In genomic region chr11:119592642-119593041, GRCh38 we compare ENCODE assay signal across 19 cellular contexts.
DNase-seq lines count a peak whose midpoint lies in the region; ATAC-seq and TF ChIP-seq lines count a peak whose summit lies in the region.
"Had no signal": no experiment of that assay in that cellular context is flagged by ENCODE, and none has a peak within 500 bp of the region (broad histone marks: within the 10 kb centered on the region; RNA-seq: fewer than 3 reads in every experiment).

No MANE protein-coding gene starts in this region.

- WGBS in right cardiac atrium, result 58% methylated on average over 5 of the region's 5 CpGs
- WGBS in lower leg skin, 2 donors, result 16 to 23% methylated on average over 5 of the region's 5 CpGs

- no peaks in the 10 kb centered on the region for H3K36me3 ChIP-seq in left ventricle myocardium inferior
- H3K36me3 ChIP-seq in GM23338 (ENCODE audit: insufficient read depth), result no peaks in the 10 kb centered on the region
- H3K36me3 ChIP-seq: BLaER1, upper lobe of left lung had no signal

- H3K4me3 ChIP-seq in right cardiac atrium (ENCODE audit: low read length), result no peak overlapping the region
- no peak overlapping the region for H3K4me3 ChIP-seq in left ventricle myocardium inferior
- H3K4me3 ChIP-seq in lower leg skin (ENCODE audit: low read depth, poor library complexity, severe bottlenecking), result no peak overlapping the region
- H3K4me3 ChIP-seq in GM23338, result no peak overlapping the region
- H3K4me3 ChIP-seq: BLaER1, upper lobe of left lung had no signal

- TF ChIP-seq POLR2A in lower leg skin (IDR thresholded peaks at IDR 0.05), result no peak

- no peaks in the 10 kb centered on the region for H3K9me3 ChIP-seq in right cardiac atrium (ENCODE audit: control insufficient read depth, low read length)
- H3K9me3 ChIP-seq in left ventricle myocardium inferior (replicated peaks), result peaks cover 11% of the 10 kb centered on the region
- H3K9me3 ChIP-seq: BLaER1 had no signal

- no peak overlapping the region for H3K4me3 Mint-ChIP-seq in GM23338
- H3K4me3 Mint-ChIP-seq: activated CD4-positive, alpha-beta memory T cell treated with anti-CD3 and anti-CD28 coated beads for 36 hours; stimulated activated naive B cell treated with anti-CD40 and anti-IgM and Interleukin-4, amounts not matched to agents 10 μg/mL and 1 μg/mL and 100 μg/mL, for 72 hours; WTC11 had no signal

- H3K9me2 ChIP-seq in GM23338 (ENCODE audit: insufficient read depth), result no peaks in the 10 kb centered on the region

- H3K4me1 Mint-ChIP-seq in GM23338, result peaks cover 24% of the 10 kb centered on the region

- no peak overlapping the region for H3K4me2 ChIP-seq in GM23338
- H3K4me2 ChIP-seq: BLaER1 had no signal

- TF ChIP-seq CTCF in left ventricle myocardium inferior (IDR thresholded peaks at IDR 0.05; ENCODE audit: borderline replicate concordance), result no peak
- TF ChIP-seq CTCF in lower leg skin (IDR thresholded peaks at IDR 0.05), result no peak
- no peak for TF ChIP-seq CTCF in GM23338 (conservative IDR thresholded peaks at IDR 0.05; ENCODE audit: low read depth in 2 of 2)

- no peaks in the 10 kb centered on the region for H3K36me3 Mint-ChIP-seq in GM23338 (ENCODE audit: low read depth)
- H3K36me3 Mint-ChIP-seq: activated CD4-positive, alpha-beta memory T cell treated with anti-CD3 and anti-CD28 coated beads for 36 hours had no signal

- peak; percentile 40 to 78 for ATAC-seq in right cardiac atrium
- ATAC-seq in sciatic nerve, result peak; percentile 85
- ATAC-seq in HG03135 (IDR thresholded peaks at IDR 0.05; ENCODE audit: unreplicated experiment), result no peak
- no peak for ATAC-seq in GM23338
- no peak for ATAC-seq in HG02588 (IDR thresholded peaks at IDR 0.05; ENCODE audit: unreplicated experiment)
- ATAC-seq: SK-N-SH treated with all-trans-retinoic acid at 6 μM for 48 hours; stimulated activated naive B cell treated with anti-CD40 and anti-IgM and Interleukin-4, amounts not matched to agents 10 μg/mL and 1 μg/mL and 100 μg/mL, for 72 hours had no signal

- no peak overlapping the region for H2AFZ ChIP-seq in GM23338

- peaks cover 4% of the 10 kb centered on the region for H3K27me3 Mint-ChIP-seq in GM23338 (ENCODE audit: insufficient read depth, low read depth, poor library complexity)

- no peak overlapping the region for H3K27ac Mint-ChIP-seq in GM23338
- H3K27ac Mint-ChIP-seq: activated CD4-positive, alpha-beta memory T cell treated with anti-CD3 and anti-CD28 coated beads for 36 hours; stimulated activated naive B cell treated with anti-CD40 and anti-IgM and Interleukin-4, amounts not matched to agents 10 μg/mL and 1 μg/mL and 100 μg/mL, for 72 hours; WTC11 had no signal

- peaks cover 14% of the 10 kb centered on the region for H3K9me3 Mint-ChIP-seq in GM23338
- H3K9me3 Mint-ChIP-seq: activated CD4-positive, alpha-beta memory T cell treated with anti-CD3 and anti-CD28 coated beads for 36 hours had no signal

- H3K4me1 ChIP-seq in right cardiac atrium (ENCODE audit: control insufficient read depth, insufficient read depth, low read length), result no peaks in the 10 kb centered on the region
- no peaks in the 10 kb centered on the region for H3K4me1 ChIP-seq in left ventricle myocardium inferior
- 0 out of 2 replicates have a peak, but pooled peaks cover 7% of the 10 kb centered on the region for H3K4me1 ChIP-seq in GM23338 (ENCODE audit: insufficient read depth)

- intact Hi-C loops in right cardiac atrium (cut with DNase I) (no loop called here), left ventricle myocardium inferior (cut with micrococcal nuclease) (no loop called here), lower leg skin (cut with DNase I; ENCODE audit: low total_unique reads) (no loop called here), sciatic nerve (cut with DNase I) (no loop called here)

- H3K27ac ChIP-seq in right cardiac atrium (ENCODE audit: low read length) (no peak overlapping the region), left ventricle myocardium inferior (replicated peaks) (no peak overlapping the region), GM23338 (ENCODE audit: low read depth) (no peak overlapping the region)
- H3K27ac ChIP-seq: BLaER1, upper lobe of left lung had no signal

- no peaks in the 10 kb centered on the region for H4K20me1 ChIP-seq in GM23338 (replicated peaks; ENCODE audit: insufficient read depth)
- H4K20me1 ChIP-seq: BLaER1 had no signal

- H3F3A ChIP-seq in GM23338 (replicated peaks; ENCODE audit: low read depth), result no peaks in the 10 kb centered on the region

- peak; percentile 49 to 87 (median 85) for DNase-seq in right cardiac atrium
- DNase-seq in left ventricle myocardium inferior, result no peak
- DNase-seq in lower leg skin (ENCODE audit: low spot score in 2 of 2), result peak; percentile 67 to 90
- no peak for DNase-seq in sciatic nerve (ENCODE audit: low spot score)
- DNase-seq in cerebellum (ENCODE audit: low spot score), result no peak
- DNase-seq in GM23338 (ENCODE audit: low spot score), result no peak
- DNase-seq: activated CD4-positive, alpha-beta memory T cell treated with anti-CD3 and anti-CD28 coated beads for 36 hours; activated T-cell treated with anti-CD3 and anti-CD28 coated beads for 4 hours; NCI-H1105 treated with DMSO at 0.1 percent for 48 hours; NCI-H524 treated with DMSO at 0.1 percent for 48 hours; RPMI8226; stimulated activated CD4-positive, alpha-beta T cell treated with anti-CD3 and anti-CD28 coated beads, Interleukin-2, amount 100 ng/mL, for 24 hours; stimulated activated naive B cell treated with anti-CD40 and anti-IgM and Interleukin-4, amounts not matched to agents 10 μg/mL and 1 μg/mL and 100 μg/mL, for 72 hours; upper lobe of left lung had no signal

- H3K27me3 ChIP-seq in right cardiac atrium (ENCODE audit: control insufficient read depth, insufficient read depth) (no peaks in the 10 kb centered on the region), left ventricle myocardium inferior (ENCODE audit: low read depth) (peaks cover 53% of the 10 kb centered on the region), GM23338 (ENCODE audit: insufficient read depth) (no peaks in the 10 kb centered on the region)
- H3K27me3 ChIP-seq: BLaER1, upper lobe of left lung had no signal

- H3K79me2 ChIP-seq in GM23338 (replicated peaks; ENCODE audit: insufficient read depth), result no peaks in the 10 kb centered on the region

TF ChIP-seq in GM23338, 12 proteins besides CTCF, POLR2A, EP300 and RAD21 (continues in another document):
- no peak for TF ChIP-seq REST (IDR thresholded peaks at IDR 0.05; ENCODE audit: unreplicated experiment)
- TF ChIP-seq ZNF114 (CRISPR knock-in tag; IDR thresholded peaks at IDR 0.05), result no peak

Comparison
In these comparisons a context has a peak if more than half of its experiments do, and no peak if none do; other contexts are left out.
1. DNase-seq: peak in right cardiac atrium (3 of 3) and lower leg skin (2 of 2); none in left ventricle myocardium inferior (single experiment), sciatic nerve (single experiment), cerebellum (single experiment) and GM23338 (single experiment).
2. ATAC-seq: peak in right cardiac atrium (2 of 2) and sciatic nerve (single experiment); none in HG03135 (single experiment), GM23338 (single experiment) and HG02588 (single experiment).